Comparison of ENCODE assay signal across 18 cellular contexts in genomic region chr6:140138311-140138994, GRCh38.
A peak's percentile ranks its signal among the peaks of the same experiment; 100 is the strongest.
DNase-seq lines count a peak whose midpoint lies in the region; ATAC-seq and TF ChIP-seq lines count a peak whose summit lies in the region.
"Had no signal": no experiment of that assay in that cellular context is flagged by ENCODE, and none has a peak within 500 bp of the region (broad histone marks: within the 10 kb centered on the region; RNA-seq: fewer than 3 reads in every experiment).

No MANE protein-coding gene starts in this region.

- no peaks in the 10 kb centered on the region for H3K27me3 ChIP-seq in cardiac muscle cell
- H3K27me3 ChIP-seq: foreskin keratinocyte had no signal

- DNase-seq in cardiac muscle cell (ENCODE audit: low read depth in 1 of 2, low spot score in 1 of 2) (peak in 1 of 2 donors; percentile 1), cardiac septum (ENCODE audit: low spot score) (no peak), choroid plexus epithelial cell (ENCODE audit: low read depth) (peak; percentile 2), kidney tubule cell (ENCODE audit: low spot score) (peak; percentile 10), NCI-H774 (lab: John Stamatoyannopoulos, UW) (no peak), DMS79 treated with DMSO at 0.1 percent for 48 hours (lab: John Stamatoyannopoulos, UW) (no peak)
- DNase-seq in activated CD4-positive, alpha-beta T cell treated with anti-CD3 and anti-CD28 coated beads for 4 hours, result no peak
- DNase-seq: activated naive CD8-positive, alpha-beta T cell treated with anti-CD3 and anti-CD28 coated beads, Interleukin-2, amount 10 ng/mL, durations not matched to agents 7 days and 5 days; CD4-positive, alpha-beta T cell; foreskin keratinocyte; NCI-H1436; NK-92 treated with Interleukin-12 subunit alpha and Interleukin-12 subunit beta, amount 100 ng/mL, for 24 hours; stimulated activated naive B cell treated with anti-CD40 and anti-IgM and Interleukin-4, amounts not matched to agents 10 μg/mL and 1 μg/mL and 100 μg/mL, for 72 hours had no signal

- TF ChIP-seq CTCF in cardiac muscle cell (IDR thresholded peaks at IDR 0.05; ENCODE audit: low read depth, low read length) (no peak), choroid plexus epithelial cell (conservative IDR thresholded peaks at IDR 0.05; ENCODE audit: low read depth, low read length) (no peak)

- no peaks in the 10 kb centered on the region for H3K4me1 ChIP-seq in cardiac muscle cell (ENCODE audit: low read depth)
- H3K4me1 ChIP-seq: foreskin keratinocyte had no signal

- ATAC-seq in GM18519 (IDR thresholded peaks at IDR 0.05; ENCODE audit: low FRiP score, unreplicated experiment), result no peak
- ATAC-seq: foreskin keratinocyte; sciatic nerve; stimulated activated naive B cell treated with anti-CD40 and anti-IgM and Interleukin-4, amounts not matched to agents 10 μg/mL and 1 μg/mL and 100 μg/mL, for 72 hours had no signal

- peak overlapping the region; percentile 31 for H3K27ac ChIP-seq in cardiac muscle cell
- H3K27ac ChIP-seq: epithelial cell of prostate, foreskin keratinocyte, KMS-11, thoracic aorta had no signal

- no peaks in the 10 kb centered on the region for H3K9me3 ChIP-seq in cardiac muscle cell (ENCODE audit: low read depth)

- intact Hi-C loops in cardiac septum (cut with DNase I), result no loop called here

- H3K36me3 ChIP-seq in cardiac muscle cell, result no peaks in the 10 kb centered on the region
- H3K36me3 ChIP-seq: thoracic aorta had no signal

- H3K4me3 ChIP-seq in cardiac muscle cell, result no peak overlapping the region
- H3K4me3 ChIP-seq in choroid plexus epithelial cell (ENCODE audit: low read depth, low read length), result no peak overlapping the region
- H3K4me3 ChIP-seq: thoracic aorta had no signal

Comparison
In these comparisons a context has a peak if more than half of its experiments do, and no peak if none do; other contexts are left out.
1. DNase-seq: peak in choroid plexus epithelial cell (single experiment) and kidney tubule cell (single experiment); none in cardiac septum (single experiment), activated CD4-positive, alpha-beta T cell treated with anti-CD3 and anti-CD28 coated beads for 4 hours (0 of 2), NCI-H774 (single experiment) and DMS79 treated with DMSO at 0.1 percent for 48 hours (single experiment).